Comparison of ENCODE assay signal across 27 cellular contexts in genomic region chr11:57207160-57207559, GRCh38. TPM values are rescaled to one million over a fixed set of nuclear protein-coding genes. Genes with fewer than 3 reads are reported as not detected.
"Had no signal": no experiment of that assay in that cellular context is flagged by ENCODE, and none has a peak within 500 bp of the region (broad histone marks: within the 10 kb centered on the region; RNA-seq: fewer than 3 reads in every experiment).

No MANE protein-coding gene starts in this region.

- H3K9me3 ChIP-seq: MG63, Peyer's patch, SJCRH30, SK-N-SH had no signal

- H3K36me3 ChIP-seq: MG63, Peyer's patch, SJCRH30 had no signal

- H3K27ac ChIP-seq: Peyer's patch, RWPE1, SJCRH30, VCaP had no signal

- FAIRE-seq: astrocyte had no signal

- DNase-seq: activated CD4-positive, alpha-beta memory T cell treated with anti-CD3 and anti-CD28 coated beads, Interleukin-2, amount 10 ng/mL, durations not matched to agents 7 days and 5 days; activated CD4-positive, alpha-beta T cell treated with anti-CD3 and anti-CD28 coated beads, Interleukin-2, amount 50 U/mL, for 1 hour; activated CD4-positive, CD25-positive, alpha-beta regulatory T cell; activated gamma-delta T cell; activated naive CD4-positive, alpha-beta T cell treated with anti-CD3 and anti-CD28 coated beads for 36 hours; activated T-cell treated with anti-CD3 and anti-CD28 coated beads for 4 hours; activated T-cell treated with anti-CD3 and anti-CD28 coated beads, Interleukin-2, amount 50 U/mL, for 48 hours; amygdala; MG63; MV-4-11; NCI-H1105; NCI-H146; NCI-H187 treated with DMSO at 0.1 percent for 48 hours; NCI-H2081 treated with DMSO at 0.1 percent for 48 hours; NCI-H446; NCI-H524; Peyer's patch; Right ventricle myocardium superior; SJCRH30; SK-N-SH; T-helper 1 cell had no signal

- H3K9ac ChIP-seq: SK-N-SH had no signal

- H3K4me3 ChIP-seq: MG63, Peyer's patch, SJCRH30 had no signal

- H3K4me2 ChIP-seq: SK-N-SH had no signal

- H3K27me3 ChIP-seq: MG63, Peyer's patch, SJCRH30 had no signal

RNA-seq across cellular contexts. Expression of gene LRRC55, which starts 25.4 kb away (rescaled TPM):
- total RNA-seq: activated CD4-positive, alpha-beta memory T cell treated with anti-CD3 and anti-CD28 coated beads, Interleukin-2, amount 10 ng/mL, durations not matched to agents 7 days and 5 days; activated CD8-positive, alpha-beta memory T cell treated with anti-CD3 and anti-CD28 coated beads for 36 hours; activated naive CD4-positive, alpha-beta T cell treated with anti-CD3 and anti-CD28 coated beads for 36 hours; activated T-helper 17 cell treated with anti-CD3 and anti-CD28 coated beads, Interleukin-2, amount 50 U/mL, for 72 hours; astrocyte; SJCRH30; T-helper 2 cell treated with Interferon-gamma antibody and Interleukin-4, amounts not matched to agents 100 ng/mL and 5 ng/mL, for 36 hours had no signal
- polyA plus RNA-seq: SK-N-SH had no signal

RNA-seq across cellular contexts. Expression of gene APLNR, which starts 29.9 kb away (rescaled TPM):
- total RNA-seq: activated CD4-positive, alpha-beta memory T cell treated with anti-CD3 and anti-CD28 coated beads, Interleukin-2, amount 10 ng/mL, durations not matched to agents 7 days and 5 days; activated CD8-positive, alpha-beta memory T cell treated with anti-CD3 and anti-CD28 coated beads for 36 hours; activated naive CD4-positive, alpha-beta T cell treated with anti-CD3 and anti-CD28 coated beads for 36 hours; activated T-helper 17 cell treated with anti-CD3 and anti-CD28 coated beads, Interleukin-2, amount 50 U/mL, for 72 hours; astrocyte; T-helper 2 cell treated with Interferon-gamma antibody and Interleukin-4, amounts not matched to agents 100 ng/mL and 5 ng/mL, for 36 hours had no signal
